In the genomic region with DNA sequence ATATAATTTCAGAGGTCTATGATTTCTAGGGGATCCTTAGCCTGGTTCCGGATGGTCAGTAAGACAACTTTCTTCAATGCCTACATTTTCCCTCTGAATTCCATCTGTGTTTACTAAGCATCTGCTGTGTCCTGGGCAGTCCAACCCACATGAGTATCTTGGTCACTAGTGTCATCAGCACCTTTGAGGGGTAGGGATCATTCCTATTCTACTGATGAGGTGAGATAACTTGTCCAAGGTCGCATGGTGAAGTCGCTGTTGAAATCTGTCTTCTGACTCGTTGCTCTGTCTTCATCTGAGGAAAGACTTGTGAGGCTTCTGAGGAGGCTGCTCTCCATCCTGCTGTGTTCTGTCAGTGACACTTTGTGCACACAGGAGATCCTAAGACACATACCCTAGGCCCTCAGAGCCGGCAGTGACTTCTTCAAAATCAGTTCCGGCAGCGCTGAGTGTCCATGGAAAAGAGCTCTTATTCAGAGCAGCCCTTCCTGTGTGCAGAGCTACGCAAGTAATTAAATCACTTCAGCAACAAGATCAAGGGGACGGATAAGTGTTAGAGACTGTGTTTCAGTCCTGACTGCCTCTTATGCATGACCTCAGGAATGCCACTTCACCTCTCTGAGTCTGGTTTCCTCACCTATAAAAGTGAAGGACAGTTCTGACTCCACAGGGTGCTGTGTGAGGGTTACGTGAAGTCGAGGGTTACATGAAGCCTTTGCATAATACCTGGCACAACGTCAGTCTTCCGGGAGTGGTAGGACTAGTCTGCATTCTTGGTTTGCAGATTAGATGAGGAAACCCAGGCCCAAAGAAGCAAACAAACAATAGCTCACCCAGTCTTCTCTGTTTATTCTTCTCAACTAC, we compare ENCODE assay signal across 12 cellular contexts. TPM values are rescaled to one million over a fixed set of nuclear protein-coding genes. Genes with fewer than 3 reads are reported as not detected.
DNase-seq lines count a peak whose midpoint lies in the region; ATAC-seq lines count a peak whose summit lies in the region.
"Had no signal": no experiment of that assay in that cellular context is flagged by ENCODE, and none has a peak within 500 bp of the region (broad histone marks: within the 10 kb centered on the region; RNA-seq: fewer than 3 reads in every experiment).

No MANE protein-coding gene starts in this region.

- no peaks in the 10 kb centered on the region for H3K27me3 Mint-ChIP-seq in T-helper 1 cell treated with Interleukin-12 subunit alpha and Interleukin-12 subunit beta and Interleukin-4 antibody, amounts not matched to agents 30 μg/mL and 1 μg/mL, for 36 hours (ENCODE audit: low read depth)
- H3K27me3 Mint-ChIP-seq: IgD-negative memory B cell had no signal

- H3K36me3 Mint-ChIP-seq in T-helper 1 cell treated with Interleukin-12 subunit alpha and Interleukin-12 subunit beta and Interleukin-4 antibody, amounts not matched to agents 30 μg/mL and 1 μg/mL, for 36 hours (ENCODE audit: low read depth), result peaks cover 65% of the 10 kb centered on the region
- peaks cover 82% of the 10 kb centered on the region for H3K36me3 Mint-ChIP-seq in stimulated activated effector memory CD8-positive, alpha-beta T cell treated with anti-CD3 and anti-CD28 coated beads, Interleukin-12 subunit alpha, Interleukin-12 subunit beta, amount 100 ng/mL, for 72 hours

- H3K4me1 Mint-ChIP-seq in T-helper 1 cell treated with Interleukin-12 subunit alpha and Interleukin-12 subunit beta and Interleukin-4 antibody, amounts not matched to agents 30 μg/mL and 1 μg/mL, for 36 hours (ENCODE audit: low read depth), result peaks cover 26% of the 10 kb centered on the region
- H3K4me1 Mint-ChIP-seq in stimulated activated effector memory CD8-positive, alpha-beta T cell treated with anti-CD3 and anti-CD28 coated beads, Interleukin-12 subunit alpha, Interleukin-12 subunit beta, amount 100 ng/mL, for 72 hours, result peaks cover 28% of the 10 kb centered on the region

- no peaks in the 10 kb centered on the region for H3K9me3 Mint-ChIP-seq in T-helper 1 cell treated with Interleukin-12 subunit alpha and Interleukin-12 subunit beta and Interleukin-4 antibody, amounts not matched to agents 30 μg/mL and 1 μg/mL, for 36 hours
- H3K9me3 Mint-ChIP-seq in stimulated activated effector memory CD8-positive, alpha-beta T cell treated with anti-CD3 and anti-CD28 coated beads, Interleukin-12 subunit alpha, Interleukin-12 subunit beta, amount 100 ng/mL, for 72 hours, result no peaks in the 10 kb centered on the region
- H3K9me3 Mint-ChIP-seq: activated naive CD4-positive, alpha-beta T cell treated with anti-CD3 and anti-CD28 coated beads for 36 hours; IgD-negative memory B cell had no signal

- peak overlapping the region; percentile 8 for H3K27ac Mint-ChIP-seq in T-helper 1 cell treated with Interleukin-12 subunit alpha and Interleukin-12 subunit beta and Interleukin-4 antibody, amounts not matched to agents 30 μg/mL and 1 μg/mL, for 36 hours
- H3K27ac Mint-ChIP-seq in stimulated activated effector memory CD8-positive, alpha-beta T cell treated with anti-CD3 and anti-CD28 coated beads, Interleukin-12 subunit alpha, Interleukin-12 subunit beta, amount 100 ng/mL, for 72 hours, result peak overlapping the region; percentile 81
- H3K27ac Mint-ChIP-seq: activated naive CD4-positive, alpha-beta T cell treated with anti-CD3 and anti-CD28 coated beads for 36 hours; IgD-negative memory B cell had no signal

- ATAC-seq in left colon (peak; percentile 44), GM18858 (IDR thresholded peaks at IDR 0.05; ENCODE audit: unreplicated experiment) (no peak), GM19397 (IDR thresholded peaks at IDR 0.05; ENCODE audit: unreplicated experiment) (no peak), HG02840 (IDR thresholded peaks at IDR 0.05; ENCODE audit: low FRiP score, unreplicated experiment) (no peak)
- no peak for ATAC-seq in stimulated activated effector memory CD8-positive, alpha-beta T cell treated with anti-CD3 and anti-CD28 coated beads, Interleukin-12 subunit alpha, Interleukin-12 subunit beta, amount 100 ng/mL, for 72 hours

- no peak for DNase-seq in T-helper 1 cell
- peak; percentile 94 for DNase-seq in amniotic epithelial cell (ENCODE audit: low read depth)
- no peak for DNase-seq in left colon
- no peak for DNase-seq in stimulated activated effector memory CD8-positive, alpha-beta T cell treated with anti-CD3 and anti-CD28 coated beads, Interleukin-12 subunit alpha, Interleukin-12 subunit beta, amount 100 ng/mL, for 72 hours (ENCODE audit: low spot score in 2 of 2)
- DNase-seq: activated naive CD4-positive, alpha-beta T cell treated with anti-CD3 and anti-CD28 coated beads for 36 hours; dorsolateral prefrontal cortex; NCI-H2171 had no signal

- intact Hi-C loops in left colon (cut with DNase I, micrococcal nuclease), result no loop called here

- no peak overlapping the region for H3K4me3 Mint-ChIP-seq in T-helper 1 cell treated with Interleukin-12 subunit alpha and Interleukin-12 subunit beta and Interleukin-4 antibody, amounts not matched to agents 30 μg/mL and 1 μg/mL, for 36 hours
- H3K4me3 Mint-ChIP-seq in stimulated activated effector memory CD8-positive, alpha-beta T cell treated with anti-CD3 and anti-CD28 coated beads, Interleukin-12 subunit alpha, Interleukin-12 subunit beta, amount 100 ng/mL, for 72 hours, result no peak overlapping the region
- H3K4me3 Mint-ChIP-seq: activated naive CD4-positive, alpha-beta T cell treated with anti-CD3 and anti-CD28 coated beads for 36 hours had no signal

RNA-seq across cellular contexts. Expression of a gene that starts 28.4 kb away (rescaled TPM):
- 100 to 1,000 TPM; 173 to 222 TPM for total RNA-seq in left colon

RNA-seq across cellular contexts. Expression of a gene that starts 43.7 kb away (rescaled TPM):
- total RNA-seq in left colon, result 10 to 100 TPM; 64.1 to 77.3 TPM
